Comparison of ENCODE assay signal across 29 cellular contexts in genomic region chr1:204248954-204249353, GRCh38. TPM values are rescaled to one million over a fixed set of nuclear protein-coding genes. Genes with fewer than 3 reads are reported as not detected.
DNase-seq lines count a peak whose midpoint lies in the region; ATAC-seq and TF ChIP-seq lines count a peak whose summit lies in the region.
"Had no signal": no experiment of that assay in that cellular context is flagged by ENCODE, and none has a peak within 500 bp of the region (broad histone marks: within the 10 kb centered on the region; RNA-seq: fewer than 3 reads in every experiment).

No MANE protein-coding gene starts in this region.

- no peaks in the 10 kb centered on the region for H3K27me3 ChIP-seq in dorsolateral prefrontal cortex
- H3K27me3 ChIP-seq in CD4-positive, alpha-beta T cell (ENCODE audit: control insufficient read depth, insufficient read depth, low read length), result no peaks in the 10 kb centered on the region
- H3K27me3 ChIP-seq: BE2C, BLaER1 had no signal

- H3K36me3 ChIP-seq in HEK293 (ENCODE audit: control insufficient read depth in 2 of 2, insufficient read depth in 1 of 2, low read length in 2 of 2), result no peaks in the 10 kb centered on the region
- H3K36me3 ChIP-seq: BLaER1 had no signal

- TF ChIP-seq CTCF in HEK293 (tag by site-specific recombination; IDR thresholded peaks at IDR 0.05) (no peak), dorsolateral prefrontal cortex (IDR thresholded peaks at IDR 0.05 in 54 of 56, conservative IDR thresholded peaks at IDR 0.05 in 2 of 56; ENCODE audit: low read depth in 1 of 56, partially characterized antibody in 56 of 56) (no peak)
- no peak for TF ChIP-seq CTCF in CD4-positive, alpha-beta T cell (IDR thresholded peaks at IDR 0.05)

- peak in 6 of 61 donors; percentile 17 to 38 (median 24) for DNase-seq in caudate nucleus (lab: John Stamatoyannopoulos, UW)
- peak in 6 of 10 donors; percentile 41 to 74 (median 62) for DNase-seq in dorsolateral prefrontal cortex
- peak; percentile 23 for DNase-seq in occipital lobe (lab: John Stamatoyannopoulos, UW)
- no peak for DNase-seq in stimulated activated CD4-positive, alpha-beta T cell treated with anti-CD3 and anti-CD28 coated beads, Interleukin-4, amount 100 ng/mL, for 1 hour
- DNase-seq in D341Med (ENCODE audit: low spot score), result no peak
- no peak for DNase-seq in NCI-H1694 (lab: John Stamatoyannopoulos, UW)
- no peak for DNase-seq in CD4-positive, alpha-beta T cell
- DNase-seq: BE2C; C1 segment of cervical spinal cord; Caco-2; Calu3; CD4-positive, CD25-positive, alpha-beta regulatory T cell; CD8-positive, alpha-beta T cell; DMS 273 treated with DMSO at 0.1 percent for 48 hours; DMS153; DMS53; DMS79; DND-41; EL; GDM1 had no signal

- intact Hi-C loops in dorsolateral prefrontal cortex (cut with DNase I), result no loop called here
- intact Hi-C loops in CD4-positive, alpha-beta T cell (cut with DNase I, micrococcal nuclease), result loop anchor here in 1 of 2 experiments (5.0 kb wide), 1 partner anchor 1042 kb away; no protein-coding TSS in a partner anchor

- no peak overlapping the region for H3K27ac Mint-ChIP-seq in CD4-positive, alpha-beta T cell
- H3K27ac Mint-ChIP-seq: CD8-positive, alpha-beta T cell had no signal

- H3K27me3 Mint-ChIP-seq in CD4-positive, alpha-beta T cell, result no peaks in the 10 kb centered on the region

- H3K9me3 ChIP-seq in HEK293 (ENCODE audit: control insufficient read depth, insufficient read depth, low read depth, low read length), result no peaks in the 10 kb centered on the region
- H3K9me3 ChIP-seq in CD4-positive, alpha-beta T cell (ENCODE audit: control insufficient read depth, low read length), result no peaks in the 10 kb centered on the region
- H3K9me3 ChIP-seq: A549, BE2C, BLaER1, Caco-2 had no signal

- CTCF ChIA-PET in HEK293 (lab: Yijun Ruan, JAX), result interaction anchor here (1.1 to 4.1 kb wide), 4 partner anchors 8 to 115 kb away, joined by 3 to 18 read pairs (median 8); no protein-coding TSS in a partner anchor
- CTCF ChIA-PET in CD4-positive, alpha-beta T cell (lab: Charles Lee), result no interaction called here

- no peaks in the 10 kb centered on the region for H3K36me3 Mint-ChIP-seq in CD4-positive, alpha-beta T cell (ENCODE audit: low read depth)
- H3K36me3 Mint-ChIP-seq: CD14-positive monocyte; CD4-positive, CD25-positive, alpha-beta regulatory T cell; CD8-positive, alpha-beta T cell had no signal

- no peaks in the 10 kb centered on the region for H3K4me1 Mint-ChIP-seq in CD4-positive, alpha-beta T cell (ENCODE audit: low read depth)
- H3K4me1 Mint-ChIP-seq: CD4-positive, CD25-positive, alpha-beta regulatory T cell had no signal

- H3K4me1 ChIP-seq in HEK293 (ENCODE audit: control insufficient read depth, insufficient read depth, low read length), result no peaks in the 10 kb centered on the region
- H3K4me1 ChIP-seq: BE2C, BLaER1 had no signal

- no peaks in the 10 kb centered on the region for H3K9me3 Mint-ChIP-seq in CD4-positive, alpha-beta T cell
- H3K9me3 Mint-ChIP-seq: CD14-positive monocyte; CD4-positive, CD25-positive, alpha-beta regulatory T cell; CD8-positive, alpha-beta T cell had no signal

- ATAC-seq in CD4-positive, alpha-beta T cell (ENCODE audit: poor library complexity), result no peak
- ATAC-seq: A549; CD8-positive, alpha-beta T cell; GM12878 had no signal

- no peak overlapping the region for H3K4me3 Mint-ChIP-seq in CD4-positive, alpha-beta T cell
- H3K4me3 Mint-ChIP-seq: CD14-positive monocyte; CD4-positive, CD25-positive, alpha-beta regulatory T cell; CD8-positive, alpha-beta T cell had no signal

- H3K4me3 ChIP-seq in HEK293 (ENCODE audit: low read depth, low read length), result no peak overlapping the region
- no peak overlapping the region for H3K4me3 ChIP-seq in dorsolateral prefrontal cortex
- H3K4me3 ChIP-seq: A549, BLaER1, GM12878 had no signal

- no peak overlapping the region for H3K27ac ChIP-seq in HEK293 (ENCODE audit: extremely low read depth, low read depth, low read length)
- peak overlapping the region; percentile 48 for H3K27ac ChIP-seq in caudate nucleus (ENCODE audit: low read depth, low read length)
- H3K27ac ChIP-seq in dorsolateral prefrontal cortex, result peak overlapping the region in 39 of 59 donors; percentile 5 to 86 (median 56)
- no peak overlapping the region for H3K27ac ChIP-seq in CD4-positive, alpha-beta T cell (ENCODE audit: low read depth, low read length)
- H3K27ac ChIP-seq: 22Rv1, A549, BLaER1 had no signal

- POLR2A ChIA-PET in HEK293 (lab: Yijun Ruan, JAX), result no interaction called here
- POLR2A ChIA-PET in CD4-positive, alpha-beta T cell (lab: Charles Lee), result no interaction called here

TF ChIP-seq in HEK293, 187 proteins besides CTCF, POLR2A, EP300 and RAD21:
- TF ChIP-seq ZNF362 (tag by site-specific recombination; IDR thresholded peaks at IDR 0.05) (no peak), ZNF530 (tag by site-specific recombination; IDR thresholded peaks at IDR 0.05; ENCODE audit: low read depth) (no peak), EGR2 (tag by site-specific recombination; IDR thresholded peaks at IDR 0.05; ENCODE audit: low read depth) (0 out of 2 replicates have a peak, but pooled peaks have one; percentile 9)

RNA-seq across cellular contexts. Expression of gene GOLT1A, which starts 35.2 kb away (rescaled TPM):
- 1 to 10 TPM in 99 of 120 experiments, under 1 TPM in 14, not detected in 7; 0.56 to 7.7 (median 1.9) TPM for total RNA-seq in dorsolateral prefrontal cortex
- total RNA-seq in occipital lobe, result not detected
- total RNA-seq in CD4-positive, alpha-beta T cell, result under 1 TPM in 1 of 2 experiments, not detected in 1; 0.30 TPM
- total RNA-seq: A172; CD4-positive, CD25-positive, alpha-beta regulatory T cell; CD8-positive, alpha-beta T cell; Daoy; G401; GM12878 had no signal

RNA-seq across cellular contexts. Expression of gene KISS1, which starts 52.7 kb away (rescaled TPM):
- total RNA-seq in dorsolateral prefrontal cortex, result 1 to 10 TPM in 6 of 120 experiments, under 1 TPM in 1, not detected in 113; 0.86 to 2.7 (median 1.6) TPM
- not detected for total RNA-seq in occipital lobe
- total RNA-seq in CD4-positive, alpha-beta T cell, result not detected
- total RNA-seq: Calu3; CD8-positive, alpha-beta T cell; G401; GM12878 had no signal

Comparison
In these comparisons a context has a peak if more than half of its experiments do, and no peak if none do; other contexts are left out.
1. H3K27ac ChIP-seq: peak in caudate nucleus (single experiment) and dorsolateral prefrontal cortex (39 of 59); none in HEK293 (single experiment) and CD4-positive, alpha-beta T cell (single experiment).
2. DNase-seq: peak in dorsolateral prefrontal cortex (6 of 10) and occipital lobe (single experiment); none in stimulated activated CD4-positive, alpha-beta T cell treated with anti-CD3 and anti-CD28 coated beads, Interleukin-4, amount 100 ng/mL, for 1 hour (single experiment), D341Med (single experiment), NCI-H1694 (single experiment) and CD4-positive, alpha-beta T cell (0 of 10).